Comparison of ENCODE assay signal across 12 cellular contexts in genomic region chr18:21629089-21629832, GRCh38. TPM values are rescaled to one million over a fixed set of nuclear protein-coding genes. Genes with fewer than 3 reads are reported as not detected.
DNase-seq lines count a peak whose midpoint lies in the region; ATAC-seq and TF ChIP-seq lines count a peak whose summit lies in the region.
"Had no signal": no experiment of that assay in that cellular context is flagged by ENCODE, and none has a peak within 500 bp of the region (broad histone marks: within the 10 kb centered on the region; RNA-seq: fewer than 3 reads in every experiment).

No MANE protein-coding gene starts in this region.

- H3K27ac Mint-ChIP-seq in activated CD4-positive, alpha-beta memory T cell treated with anti-CD3 and anti-CD28 coated beads for 36 hours = peak overlapping the region; percentile 48

- no peak for TF ChIP-seq CTCF in GM10248 (IDR thresholded peaks at IDR 0.05; ENCODE audit: control extremely low read depth, extremely low read depth, low read depth, missing control alignments)

- H3K36me3 Mint-ChIP-seq in activated CD4-positive, alpha-beta memory T cell treated with anti-CD3 and anti-CD28 coated beads for 36 hours = peaks cover 33% of the 10 kb centered on the region

- no peak overlapping the region for H3K4me3 Mint-ChIP-seq in activated CD4-positive, alpha-beta memory T cell treated with anti-CD3 and anti-CD28 coated beads for 36 hours

- POLR2A ChIA-PET in GM10248 (lab: Yijun Ruan, JAX) = no interaction called here
- POLR2A ChIA-PET in activated CD4-positive, alpha-beta memory T cell treated with anti-CD3 and anti-CD28 coated beads for 36 hours (lab: Charles Lee) = interaction anchor here (1.2 kb wide), 1 partner anchor 11 kb away, joined by 3 read pairs; no protein-coding TSS in a partner anchor

- H3K4me1 Mint-ChIP-seq in activated CD4-positive, alpha-beta memory T cell treated with anti-CD3 and anti-CD28 coated beads for 36 hours (ENCODE audit: low read depth) = peaks cover 17% of the 10 kb centered on the region

- no peaks in the 10 kb centered on the region for H3K9me3 Mint-ChIP-seq in activated CD4-positive, alpha-beta memory T cell treated with anti-CD3 and anti-CD28 coated beads for 36 hours

- CTCF ChIA-PET in GM10248 (lab: Yijun Ruan, JAX) = interaction anchor here (1.1 to 4.4 kb wide), 5 partner anchors 12 to 34 kb away, joined by 3 to 24 read pairs (median 5); partner anchors contain the start of gene ESCO1
- CTCF ChIA-PET in activated CD4-positive, alpha-beta memory T cell treated with anti-CD3 and anti-CD28 coated beads for 36 hours (lab: Charles Lee) = interaction anchor here (0.9 to 1.2 kb wide), 4 partner anchors 11 to 205 kb away, joined by 3 read pairs; partner anchors contain the start of genes ESCO1 and SNRPD1

- no peaks in the 10 kb centered on the region for H3K27me3 Mint-ChIP-seq in activated CD4-positive, alpha-beta memory T cell treated with anti-CD3 and anti-CD28 coated beads for 36 hours

- ATAC-seq in GM19351 (IDR thresholded peaks at IDR 0.05; ENCODE audit: unreplicated experiment) (peak; percentile 94), HG02943 (IDR thresholded peaks at IDR 0.05; ENCODE audit: low read depth, unreplicated experiment) (peak; percentile 95)

- DNase-seq in GM10248 (ENCODE audit: extremely low spot score) (peak; percentile 24), NCI-H187 treated with DMSO at 0.1 percent for 48 hours (lab: John Stamatoyannopoulos, UW) (no peak), SIG-M5 treated with dmso at 0.1 percent for 504 hours (lab: John Stamatoyannopoulos, UW; ENCODE audit: unreplicated experiment) (no peak), NCI-H2171 (lab: John Stamatoyannopoulos, UW) (no peak), NCI-H1694 treated with DMSO at 0.1 percent for 48 hours (lab: John Stamatoyannopoulos, UW) (no peak)
- no peak for DNase-seq in activated CD4-positive, alpha-beta memory T cell treated with anti-CD3 and anti-CD28 coated beads for 36 hours
- DNase-seq: DMS153; foreskin fibroblast; NCI-H2029; stimulated activated CD4-positive, alpha-beta T cell treated with anti-CD3 and anti-CD28 coated beads, Interleukin-4, amount 100 ng/mL, for 24 hours had no signal

- intact Hi-C loops in activated CD4-positive, alpha-beta memory T cell treated with anti-CD3 and anti-CD28 coated beads for 36 hours (cut with micrococcal nuclease) = no loop called here

RNA-seq across cellular contexts. Expression of gene SNRPD1, which starts 17.1 kb away (rescaled TPM):
- 100 to 1,000 TPM; 153 to 164 TPM for total RNA-seq in activated CD4-positive, alpha-beta memory T cell treated with anti-CD3 and anti-CD28 coated beads for 36 hours

RNA-seq across cellular contexts. Expression of gene ESCO1, which starts 28.8 kb away (rescaled TPM):
- total RNA-seq in activated CD4-positive, alpha-beta memory T cell treated with anti-CD3 and anti-CD28 coated beads for 36 hours = 10 to 100 TPM; 18.6 to 22.0 TPM
